In genomic region chr1:96357132-96357531, GRCh38 we compare ENCODE assay signal across 17 cellular contexts.
A peak's percentile ranks its signal among the peaks of the same experiment; 100 is the strongest.
DNase-seq lines count a peak whose midpoint lies in the region; ATAC-seq, FAIRE-seq and TF ChIP-seq lines count a peak whose summit lies in the region.
"Had no signal": no experiment of that assay in that cellular context is flagged by ENCODE, and none has a peak within 500 bp of the region (broad histone marks: within the 10 kb centered on the region; RNA-seq: fewer than 3 reads in every experiment).

No MANE protein-coding gene starts in this region.

- H3K4me3 Mint-ChIP-seq in Calu3 (ENCODE audit: low read depth, unreplicated experiment) (no peak overlapping the region), mesothelial cell of epicardium (no peak overlapping the region)
- no peak overlapping the region for H3K4me3 Mint-ChIP-seq in natural killer cell treated with Interleukin-12 subunit alpha and Interleukin-12 subunit beta and Interleukin-15 and Interleukin-18, amount 100 ng/mL, for 72 hours
- H3K4me3 Mint-ChIP-seq in activated CD8-positive, alpha-beta T cell treated with anti-CD3 and anti-CD28 coated beads for 36 hours, result no peak overlapping the region

- no peak overlapping the region for H3K14ac ChIP-seq in IMR-90 (replicated peaks; ENCODE audit: low read depth, low read length)

- FAIRE-seq in A549 (lab: Jason Lieb, UNC), result no peak
- no peak for FAIRE-seq in endothelial cell of umbilical vein (lab: Jason Lieb, UNC)
- FAIRE-seq: GM12892, H1 had no signal

- H2AK9ac ChIP-seq in IMR-90 (replicated peaks; ENCODE audit: low read depth, low read length, poor library complexity), result no peak overlapping the region

- TF ChIP-seq RAD21 in A549 (conservative IDR thresholded peaks at IDR 0.05 in 1 of 2, IDR thresholded peaks at IDR 0.05 in 1 of 2) (no peak), IMR-90 (IDR thresholded peaks at IDR 0.05; ENCODE audit: low read length) (no peak)

- H3K4me1 Mint-ChIP-seq in Calu3 (ENCODE audit: low read depth, unreplicated experiment) (peaks cover 24% of the 10 kb centered on the region), mesothelial cell of epicardium (no peaks in the 10 kb centered on the region)
- no peaks in the 10 kb centered on the region for H3K4me1 Mint-ChIP-seq in natural killer cell treated with Interleukin-12 subunit alpha and Interleukin-12 subunit beta and Interleukin-15 and Interleukin-18, amount 100 ng/mL, for 72 hours (ENCODE audit: low read depth in 2 of 2)
- peaks cover 3% of the 10 kb centered on the region for H3K4me1 Mint-ChIP-seq in activated CD8-positive, alpha-beta T cell treated with anti-CD3 and anti-CD28 coated beads for 36 hours (ENCODE audit: low read depth)

- H3K9me3 ChIP-seq in A549 (no peaks in the 10 kb centered on the region), IMR-90 (ENCODE audit: control insufficient read depth, insufficient read depth, low read length) (no peaks in the 10 kb centered on the region), endothelial cell of umbilical vein (replicated peaks; ENCODE audit: control insufficient read depth, insufficient read depth, low read length) (no peaks in the 10 kb centered on the region)
- H3K9me3 ChIP-seq: BLaER1 had no signal

- no peak overlapping the region for H2BK120ac ChIP-seq in IMR-90 (ENCODE audit: low read depth, low read length)

- no peaks in the 10 kb centered on the region for H3K79me2 ChIP-seq in endothelial cell of umbilical vein (ENCODE audit: control insufficient read depth, insufficient read depth, low read length)

- no peak overlapping the region for H4K5ac ChIP-seq in IMR-90 (ENCODE audit: low read depth, low read length)

- no peak overlapping the region for H3K4me3 ChIP-seq in A549
- no peak overlapping the region for H3K4me3 ChIP-seq in IMR-90 (ENCODE audit: insufficient read depth, low read depth, low read length)
- no peak overlapping the region for H3K4me3 ChIP-seq in endothelial cell of umbilical vein (replicated peaks in 1 of 3; ENCODE audit: insufficient read depth in 1 of 3, low read depth in 1 of 3, low read length in 3 of 3)
- H3K4me3 ChIP-seq: BLaER1 had no signal

- H3K36me3 Mint-ChIP-seq in Calu3 (ENCODE audit: insufficient read depth, unreplicated experiment) (no peaks in the 10 kb centered on the region), mesothelial cell of epicardium (no peaks in the 10 kb centered on the region)
- H3K36me3 Mint-ChIP-seq in natural killer cell treated with Interleukin-12 subunit alpha and Interleukin-12 subunit beta and Interleukin-15 and Interleukin-18, amount 100 ng/mL, for 72 hours, result no peaks in the 10 kb centered on the region
- no peaks in the 10 kb centered on the region for H3K36me3 Mint-ChIP-seq in activated CD8-positive, alpha-beta T cell treated with anti-CD3 and anti-CD28 coated beads for 36 hours (ENCODE audit: low read depth)

- CTCF ChIA-PET in A549 (lab: Yijun Ruan, JAX), result interaction anchor here (0.7 to 0.8 kb wide), 3 partner anchors 239 to 554 kb away, joined by 3 to 5 read pairs (median 3); no protein-coding TSS in a partner anchor
- CTCF ChIA-PET in Calu3 (lab: Charles Lee), result interaction anchor here (0.6 kb wide), 1 partner anchor 125 kb away, joined by 5 read pairs; no protein-coding TSS in a partner anchor
- CTCF ChIA-PET in IMR-90 (lab: Yijun Ruan, JAX), result no interaction called here
- CTCF ChIA-PET in endothelial cell of umbilical vein (lab: Charles Lee), result interaction anchor here (1.7 kb wide), 1 partner anchor 39 kb away, joined by 3 read pairs; no protein-coding TSS in a partner anchor
- CTCF ChIA-PET in activated CD8-positive, alpha-beta T cell treated with anti-CD3 and anti-CD28 coated beads for 36 hours (lab: Charles Lee), result no interaction called here

- H3K27me3 Mint-ChIP-seq in Calu3 (ENCODE audit: unreplicated experiment), result no peaks in the 10 kb centered on the region
- no peaks in the 10 kb centered on the region for H3K27me3 Mint-ChIP-seq in natural killer cell treated with Interleukin-12 subunit alpha and Interleukin-12 subunit beta and Interleukin-15 and Interleukin-18, amount 100 ng/mL, for 72 hours
- H3K27me3 Mint-ChIP-seq in mesothelial cell of epicardium (ENCODE audit: low read depth), result no peaks in the 10 kb centered on the region
- H3K27me3 Mint-ChIP-seq in activated CD8-positive, alpha-beta T cell treated with anti-CD3 and anti-CD28 coated beads for 36 hours, result no peaks in the 10 kb centered on the region

- H3K27ac Mint-ChIP-seq in Calu3 (ENCODE audit: unreplicated experiment), result peak overlapping the region; percentile 34
- H3K27ac Mint-ChIP-seq in natural killer cell treated with Interleukin-12 subunit alpha and Interleukin-12 subunit beta and Interleukin-15 and Interleukin-18, amount 100 ng/mL, for 72 hours, result no peak overlapping the region
- H3K27ac Mint-ChIP-seq in mesothelial cell of epicardium, result no peak overlapping the region
- no peak overlapping the region for H3K27ac Mint-ChIP-seq in activated CD8-positive, alpha-beta T cell treated with anti-CD3 and anti-CD28 coated beads for 36 hours

- WGBS in A549 (ENCODE audit: missing lambda C conversion rate), result 29% methylated on average over 2 of the region's 2 CpGs
- WGBS in IMR-90 (ENCODE audit: extremely low coverage in 2 of 2, insufficient read length in 1 of 2), 2 experiments, result no CpG with 5 or more reads among the region's 2 CpGs

- DNase-seq in A549 (ENCODE audit: low read depth in 1 of 2, low spot score in 1 of 2) (no peak), Calu3 (no peak), IMR-90 (peak; percentile 14), endothelial cell of umbilical vein (ENCODE audit: low read depth, low spot score) (peak; percentile 9), NCI-H2196 treated with DMSO at 0.1 percent for 48 hours (lab: John Stamatoyannopoulos, UW; ENCODE audit: unreplicated experiment) (no peak), mesothelial cell of epicardium (ENCODE audit: low spot score in 2 of 2, unreplicated experiment in 2 of 2) (no peak)
- no peak for DNase-seq in natural killer cell treated with Interleukin-12 subunit alpha and Interleukin-12 subunit beta and Interleukin-15 and Interleukin-18, amount 100 ng/mL, for 72 hours (ENCODE audit: low spot score)
- no peak for DNase-seq in activated CD8-positive, alpha-beta T cell treated with anti-CD3 and anti-CD28 coated beads for 36 hours
- DNase-seq: DMS 273 treated with DMSO at 0.1 percent for 48 hours, DMS79 treated with DMSO at 0.1 percent for 48 hours, EL, GDM1, HCEC 1CT, KBM-7 had no signal

- H4K20me1 ChIP-seq in IMR-90 (ENCODE audit: insufficient read depth, low read length) (no peaks in the 10 kb centered on the region), endothelial cell of umbilical vein (replicated peaks; ENCODE audit: control insufficient read depth, extremely low read depth, insufficient read depth, low read length) (no peaks in the 10 kb centered on the region)
- H4K20me1 ChIP-seq: BLaER1 had no signal

- no peak overlapping the region for H3K27ac ChIP-seq in A549
- no peak overlapping the region for H3K27ac ChIP-seq in IMR-90 (ENCODE audit: insufficient read depth, low read length)
- no peak overlapping the region for H3K27ac ChIP-seq in endothelial cell of umbilical vein (ENCODE audit: insufficient read depth, low read depth, low read length)
- H3K27ac ChIP-seq: BLaER1 had no signal

- H3K56ac ChIP-seq in IMR-90 (ENCODE audit: extremely low read depth, insufficient read depth, low read length), result no peak overlapping the region

- H3K36me3 ChIP-seq in IMR-90 (ENCODE audit: control insufficient read depth, insufficient read depth, low read length), result no peaks in the 10 kb centered on the region
- H3K36me3 ChIP-seq in endothelial cell of umbilical vein (ENCODE audit: control insufficient read depth in 2 of 2, extremely low read depth in 1 of 2, insufficient read depth in 2 of 2, low read length in 2 of 2), result no peaks in the 10 kb centered on the region
- H3K36me3 ChIP-seq: BLaER1 had no signal

- no peak overlapping the region for H4K8ac ChIP-seq in IMR-90 (ENCODE audit: low read depth in 2 of 2, low read length in 2 of 2)

- TF ChIP-seq EP300 in A549 (IDR thresholded peaks at IDR 0.05), result no peak

- no peak overlapping the region for H2AK5ac ChIP-seq in IMR-90 (ENCODE audit: low read depth, low read length)

- no peak overlapping the region for H3K4ac ChIP-seq in IMR-90 (ENCODE audit: low read depth, low read length)

- no peak overlapping the region for H2BK20ac ChIP-seq in IMR-90 (ENCODE audit: low read depth, low read length)

- POLR2A ChIA-PET in A549 (lab: Yijun Ruan, JAX) (no interaction called here), IMR-90 (lab: Charles Lee; ENCODE audit: unreplicated experiment) (no interaction called here), endothelial cell of umbilical vein (lab: Charles Lee) (no interaction called here)
- POLR2A ChIA-PET in activated CD8-positive, alpha-beta T cell treated with anti-CD3 and anti-CD28 coated beads for 36 hours (lab: Charles Lee), result no interaction called here

- H3K27me3 ChIP-seq in IMR-90 (ENCODE audit: control insufficient read depth, insufficient read depth, low read length), result no peaks in the 10 kb centered on the region
- no peaks in the 10 kb centered on the region for H3K27me3 ChIP-seq in endothelial cell of umbilical vein (ENCODE audit: control insufficient read depth in 2 of 2, insufficient read depth in 2 of 2, low read length in 2 of 2)
- H3K27me3 ChIP-seq: BLaER1 had no signal

- no peak overlapping the region for H4K91ac ChIP-seq in IMR-90 (ENCODE audit: insufficient read depth, low read depth, low read length)

- in situ Hi-C loops in IMR-90 (cut with MboI; ENCODE audit: low sequenced_read_pairs), result no loop called here

- ATAC-seq in A549, result no peak
- no peak for ATAC-seq in IMR-90 (ENCODE audit: low read depth)
- no peak for ATAC-seq in natural killer cell treated with Interleukin-12 subunit alpha and Interleukin-12 subunit beta and Interleukin-15 and Interleukin-18, amount 100 ng/mL, for 72 hours
- ATAC-seq in activated CD8-positive, alpha-beta T cell treated with anti-CD3 and anti-CD28 coated beads for 36 hours, result no peak

- TF ChIP-seq CTCF in A549 (IDR thresholded peaks at IDR 0.05), result no peak
- TF ChIP-seq CTCF in Calu3 (IDR thresholded peaks at IDR 0.05; ENCODE audit: unreplicated experiment), result no peak
- TF ChIP-seq CTCF in IMR-90 (conservative IDR thresholded peaks at IDR 0.05; ENCODE audit: low read depth, low read length), result no peak
- no peak for TF ChIP-seq CTCF in endothelial cell of umbilical vein (IDR thresholded peaks at IDR 0.05; ENCODE audit: extremely low read depth in 1 of 2, insufficient read depth in 1 of 2, low read depth in 1 of 2, low read length in 2 of 2)
- no peak for TF ChIP-seq CTCF in mesothelial cell of epicardium (IDR thresholded peaks at IDR 0.05; ENCODE audit: unreplicated experiment)
- no peak for TF ChIP-seq CTCF in activated CD8-positive, alpha-beta T cell treated with anti-CD3 and anti-CD28 coated beads for 36 hours (IDR thresholded peaks at IDR 0.05)

- no peaks in the 10 kb centered on the region for H3K79me1 ChIP-seq in IMR-90 (ENCODE audit: low read depth in 1 of 2, low read length in 2 of 2)

- TF ChIP-seq POLR2A in A549 (IDR thresholded peaks at IDR 0.05; ENCODE audit: low read length) (no peak), IMR-90 (IDR thresholded peaks at IDR 0.05; ENCODE audit: low read depth, low read length) (no peak), endothelial cell of umbilical vein (IDR thresholded peaks at IDR 0.05; ENCODE audit: low read depth, low read length) (no peak)

- no peak overlapping the region for H3K23ac ChIP-seq in IMR-90 (ENCODE audit: low read depth, low read length)

- H3K9ac ChIP-seq in IMR-90 (ENCODE audit: low read depth, low read length), result no peak overlapping the region
- H3K9ac ChIP-seq in endothelial cell of umbilical vein (replicated peaks; ENCODE audit: extremely low read depth, insufficient read depth, low read length), result no peak overlapping the region
- H3K9ac ChIP-seq: BLaER1 had no signal

- no peak overlapping the region for H2AFZ ChIP-seq in IMR-90 (replicated peaks; ENCODE audit: low read length, poor library complexity)
- H2AFZ ChIP-seq in endothelial cell of umbilical vein (ENCODE audit: low read depth, low read length), result no peak overlapping the region

- intact Hi-C loops in Calu3 (cut with micrococcal nuclease; ENCODE audit: unreplicated experiment), result no loop called here
- intact Hi-C loops in IMR-90 (cut with micrococcal nuclease), result no loop called here
- intact Hi-C loops in endothelial cell of umbilical vein (cut with micrococcal nuclease), result no loop called here
- intact Hi-C loops in activated CD8-positive, alpha-beta T cell treated with anti-CD3 and anti-CD28 coated beads for 36 hours (cut with micrococcal nuclease), result no loop called here

- dilution Hi-C loops in IMR-90 (cut with HindIII; ENCODE audit: low sequenced_read_pairs, unreplicated experiment), result no loop called here
- dilution Hi-C loops in endothelial cell of umbilical vein (cut with MboI; ENCODE audit: extremely low pct_ligation_motif_present, low sequenced_read_pairs), result no loop called here

- peaks cover 6% of the 10 kb centered on the region for H3K9me3 Mint-ChIP-seq in Calu3 (ENCODE audit: low read depth, unreplicated experiment)
- peaks cover 24% of the 10 kb centered on the region for H3K9me3 Mint-ChIP-seq in natural killer cell treated with Interleukin-12 subunit alpha and Interleukin-12 subunit beta and Interleukin-15 and Interleukin-18, amount 100 ng/mL, for 72 hours
- no peaks in the 10 kb centered on the region for H3K9me3 Mint-ChIP-seq in mesothelial cell of epicardium
- H3K9me3 Mint-ChIP-seq in activated CD8-positive, alpha-beta T cell treated with anti-CD3 and anti-CD28 coated beads for 36 hours, result no peaks in the 10 kb centered on the region

- no peak overlapping the region for H2BK15ac ChIP-seq in IMR-90 (ENCODE audit: low read depth, low read length)

- no peaks in the 10 kb centered on the region for H3K9me1 ChIP-seq in IMR-90 (ENCODE audit: insufficient read depth, low read length)
- no peaks in the 10 kb centered on the region for H3K9me1 ChIP-seq in endothelial cell of umbilical vein (replicated peaks; ENCODE audit: control insufficient read depth, extremely low read depth, insufficient read depth, low read length)

- H3K4me2 ChIP-seq in A549 (no peak overlapping the region), IMR-90 (ENCODE audit: low read depth, low read length) (no peak overlapping the region), endothelial cell of umbilical vein (ENCODE audit: insufficient read depth, low read length) (no peak overlapping the region)
- H3K4me2 ChIP-seq: BLaER1 had no signal

- no TSS peak for BruUV-seq in Calu3 (replicated peaks; lab: Mats Ljungman, UMichigan)
- no TSS peak for BruUV-seq in IMR-90 (replicated peaks; lab: Mats Ljungman, UMichigan)
- BruUV-seq in endothelial cell of umbilical vein (replicated peaks; lab: Mats Ljungman, UMichigan), result no TSS peak

- H2BK5ac ChIP-seq in IMR-90 (ENCODE audit: low read depth, low read length, poor library complexity, severe bottlenecking), result no peak overlapping the region

- no peak overlapping the region for H3K18ac ChIP-seq in IMR-90 (ENCODE audit: low read depth, low read length)

- peaks cover 19% of the 10 kb centered on the region for H3K4me1 ChIP-seq in A549
- peaks cover 6% of the 10 kb centered on the region for H3K4me1 ChIP-seq in IMR-90 (ENCODE audit: control insufficient read depth, insufficient read depth, low read length)
- H3K4me1 ChIP-seq in endothelial cell of umbilical vein (ENCODE audit: control insufficient read depth, extremely low read depth, insufficient read depth, low read length), result peaks cover 4% of the 10 kb centered on the region
- H3K4me1 ChIP-seq: BLaER1 had no signal

Comparison
In these comparisons a context has a peak if more than half of its experiments do, and no peak if none do; other contexts are left out.
1. DNase-seq: peak in IMR-90 (single experiment) and endothelial cell of umbilical vein (single experiment); none in A549 (0 of 2), Calu3 (single experiment), NCI-H2196 treated with DMSO at 0.1 percent for 48 hours (single experiment), natural killer cell treated with Interleukin-12 subunit alpha and Interleukin-12 subunit beta and Interleukin-15 and Interleukin-18, amount 100 ng/mL, for 72 hours (single experiment), mesothelial cell of epicardium (0 of 2) and activated CD8-positive, alpha-beta T cell treated with anti-CD3 and anti-CD28 coated beads for 36 hours (single experiment).
2. CTCF ChIA-PET loops: an anchor here in A549 (0.7 to 0.8 kb wide), Calu3 (0.6 kb wide) and endothelial cell of umbilical vein (1.7 kb wide); none called in IMR-90 and activated CD8-positive, alpha-beta T cell treated with anti-CD3 and anti-CD28 coated beads for 36 hours.